In the genomic region with DNA sequence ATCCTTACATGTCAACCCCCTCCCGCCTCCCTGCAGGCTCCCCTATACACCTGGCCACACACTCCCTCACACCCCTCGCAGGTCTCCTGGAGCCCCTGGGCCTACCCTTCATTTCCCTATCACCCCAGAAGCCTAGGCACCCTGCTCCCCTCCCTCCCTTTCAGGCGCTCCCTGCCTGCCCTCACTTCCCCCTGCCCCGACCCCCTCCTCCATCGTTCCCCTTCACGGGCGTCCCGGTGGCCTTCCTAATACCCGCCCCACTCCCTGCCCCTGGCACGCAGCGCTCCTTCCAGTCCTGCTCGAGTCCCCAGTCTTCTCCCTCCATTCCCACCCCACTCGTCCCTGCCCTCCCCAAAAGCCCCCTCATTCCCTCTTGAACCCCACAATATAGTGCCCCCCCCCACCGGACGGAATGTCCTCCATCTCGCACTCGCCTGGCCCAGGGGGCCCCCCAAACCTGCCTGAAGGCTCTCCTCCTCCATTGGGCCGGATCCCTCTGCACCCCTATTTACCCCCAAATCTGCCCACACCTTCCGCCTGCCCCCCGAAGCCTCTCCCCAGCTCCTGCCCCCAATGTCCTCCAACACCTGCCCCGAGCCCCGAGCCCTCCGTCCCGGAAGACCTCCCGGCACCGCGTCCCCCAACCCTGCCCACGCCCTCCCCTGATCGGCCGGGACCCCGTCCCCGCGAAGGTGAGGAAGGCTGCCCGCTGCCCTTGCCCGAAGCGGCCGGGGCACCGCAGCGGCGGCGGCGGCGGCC, we compare ENCODE assay signal across 8 cellular contexts. TPM values are rescaled to one million over a fixed set of nuclear protein-coding genes. Genes with fewer than 3 reads are reported as not detected.
DNase-seq lines count a peak whose midpoint lies in the region; ATAC-seq, FAIRE-seq and TF ChIP-seq lines count a peak whose summit lies in the region.

No MANE protein-coding gene starts in this region.

- TF ChIP-seq POLR2A in endothelial cell of umbilical vein (IDR thresholded peaks at IDR 0.05; ENCODE audit: low read depth, low read length): no peak

- BruUV-seq in Caco-2 (replicated peaks; lab: Mats Ljungman, UMichigan) (no TSS peak), endothelial cell of umbilical vein (replicated peaks; lab: Mats Ljungman, UMichigan) (no TSS peak)

- H3K27me3 ChIP-seq in Caco-2 (replicated peaks; ENCODE audit: control insufficient read depth, insufficient read depth, low read length) (no peaks in the 10 kb centered on the region), endothelial cell of umbilical vein (ENCODE audit: control insufficient read depth in 2 of 2, insufficient read depth in 2 of 2, low read length in 2 of 2) (peaks cover 0 to 4% of the 10 kb centered on the region in 2 experiments), neural progenitor cell (peaks cover 17% of the 10 kb centered on the region)

- no peaks in the 10 kb centered on the region for H3K36me3 Mint-ChIP-seq in Caco-2 (ENCODE audit: insufficient read depth, unreplicated experiment)
- H3K36me3 Mint-ChIP-seq in WTC11: no peaks in the 10 kb centered on the region
- no peaks in the 10 kb centered on the region for H3K36me3 Mint-ChIP-seq in neural progenitor cell

- ATAC-seq in HG02759 (IDR thresholded peaks at IDR 0.05; ENCODE audit: unreplicated experiment) (peak; percentile 10), WTC11 (0 out of 2 replicates have a peak, but pooled peaks have one; percentile 1)

- no peaks in the 10 kb centered on the region for H4K20me1 ChIP-seq in endothelial cell of umbilical vein (replicated peaks; ENCODE audit: control insufficient read depth, extremely low read depth, insufficient read depth, low read length)
- peaks cover 52% of the 10 kb centered on the region for H4K20me1 ChIP-seq in neural progenitor cell (ENCODE audit: low read depth)

- no peaks in the 10 kb centered on the region for H3K9me1 ChIP-seq in endothelial cell of umbilical vein (replicated peaks; ENCODE audit: control insufficient read depth, extremely low read depth, insufficient read depth, low read length)

- H2AFZ ChIP-seq in endothelial cell of umbilical vein (ENCODE audit: low read depth, low read length) (peak overlapping the region; percentile 45), neural progenitor cell (replicated peaks) (peak overlapping the region; percentile 87)

- H3K4me3 ChIP-seq in Caco-2 (ENCODE audit: low read depth, low read length): peak overlapping the region; percentile 97
- peak overlapping the region; percentile 16 to 95 (median 57) for H3K4me3 ChIP-seq in endothelial cell of umbilical vein (replicated peaks in 1 of 3; ENCODE audit: insufficient read depth in 1 of 3, low read depth in 1 of 3, low read length in 3 of 3)
- peak overlapping the region; percentile 100 for H3K4me3 ChIP-seq in neural progenitor cell

- dilution Hi-C loops in endothelial cell of umbilical vein (cut with MboI; ENCODE audit: extremely low pct_ligation_motif_present, low sequenced_read_pairs): no loop called here

- FAIRE-seq in endothelial cell of umbilical vein (lab: Jason Lieb, UNC): no peak

- H3K36me3 ChIP-seq in Caco-2 (ENCODE audit: control insufficient read depth, insufficient read depth, low read length) (no peaks in the 10 kb centered on the region), endothelial cell of umbilical vein (ENCODE audit: control insufficient read depth in 2 of 2, extremely low read depth in 1 of 2, insufficient read depth in 2 of 2, low read length in 2 of 2) (no peaks in the 10 kb centered on the region), neural progenitor cell (no peaks in the 10 kb centered on the region)

- H3K9me3 ChIP-seq in Caco-2: no peaks in the 10 kb centered on the region
- no peaks in the 10 kb centered on the region for H3K9me3 ChIP-seq in endothelial cell of umbilical vein (replicated peaks; ENCODE audit: control insufficient read depth, insufficient read depth, low read length)
- no peaks in the 10 kb centered on the region for H3K9me3 ChIP-seq in neural progenitor cell (ENCODE audit: low read depth)

- intact Hi-C loops in Caco-2 (cut with micrococcal nuclease; ENCODE audit: unreplicated experiment) (no loop called here), endothelial cell of umbilical vein (cut with micrococcal nuclease) (loop anchor here (1.0 to 2.0 kb wide), 2 partner anchors 72 to 81 kb away; no protein-coding TSS in a partner anchor)

- H3K4me1 Mint-ChIP-seq in Caco-2 (ENCODE audit: low read depth, unreplicated experiment): peaks cover 25% of the 10 kb centered on the region
- peaks cover 49% of the 10 kb centered on the region for H3K4me1 Mint-ChIP-seq in WTC11
- peaks cover 25% of the 10 kb centered on the region for H3K4me1 Mint-ChIP-seq in neural progenitor cell

- H3F3A ChIP-seq in neural progenitor cell (ENCODE audit: low read depth): peaks cover 24% of the 10 kb centered on the region

- no peaks in the 10 kb centered on the region; the same call in 1 of the 2 replicates for H3K4me1 ChIP-seq in Caco-2
- peaks cover 2% of the 10 kb centered on the region for H3K4me1 ChIP-seq in endothelial cell of umbilical vein (ENCODE audit: control insufficient read depth, extremely low read depth, insufficient read depth, low read length)
- H3K4me1 ChIP-seq in neural progenitor cell: peaks cover 34% of the 10 kb centered on the region

- no peaks in the 10 kb centered on the region for H3K27me3 Mint-ChIP-seq in Caco-2 (ENCODE audit: insufficient read depth, unreplicated experiment)
- H3K27me3 Mint-ChIP-seq in WTC11 (ENCODE audit: low read depth): no peaks in the 10 kb centered on the region; the same call in 1 of the 2 replicates
- peaks cover 4% of the 10 kb centered on the region for H3K27me3 Mint-ChIP-seq in neural progenitor cell (ENCODE audit: insufficient read depth, low read depth)

- no peak overlapping the region for H3K27ac Mint-ChIP-seq in Caco-2 (ENCODE audit: unreplicated experiment)
- no peak overlapping the region for H3K27ac Mint-ChIP-seq in WTC11
- H3K27ac Mint-ChIP-seq in neural progenitor cell: no peak overlapping the region

- TF ChIP-seq CTCF in Caco-2 (IDR thresholded peaks at IDR 0.05; ENCODE audit: insufficient read depth in 1 of 2, low read depth in 1 of 2, low read length in 1 of 2, severe bottlenecking in 1 of 2, unreplicated experiment in 1 of 2) (no peak), WTC11 (IDR thresholded peaks at IDR 0.05) (no peak), endothelial cell of umbilical vein (IDR thresholded peaks at IDR 0.05; ENCODE audit: extremely low read depth in 1 of 2, insufficient read depth in 1 of 2, low read depth in 1 of 2, low read length in 2 of 2) (no peak), neural progenitor cell (IDR thresholded peaks at IDR 0.05) (no peak)

- no peaks in the 10 kb centered on the region for H3K9me3 Mint-ChIP-seq in Caco-2 (ENCODE audit: unreplicated experiment)
- H3K9me3 Mint-ChIP-seq in WTC11: no peaks in the 10 kb centered on the region
- H3K9me3 Mint-ChIP-seq in neural progenitor cell: no peaks in the 10 kb centered on the region

- H3K9ac ChIP-seq in endothelial cell of umbilical vein (replicated peaks; ENCODE audit: extremely low read depth, insufficient read depth, low read length) (peak overlapping the region; percentile 61), neural progenitor cell (peak overlapping the region; percentile 55)

- H3K4me2 ChIP-seq in endothelial cell of umbilical vein (ENCODE audit: insufficient read depth, low read length) (peak overlapping the region; percentile 60), neural progenitor cell (peak overlapping the region; percentile 96)

- POLR2A ChIA-PET in Caco-2 (lab: Charles Lee): no interaction called here
- POLR2A ChIA-PET in WTC11 (lab: Charles Lee): no interaction called here
- POLR2A ChIA-PET in endothelial cell of umbilical vein (lab: Charles Lee): no interaction called here

- H3K4me3 Mint-ChIP-seq in Caco-2 (ENCODE audit: unreplicated experiment) (peak overlapping the region; percentile 58), WTC11 (peak overlapping the region; percentile 77), neural progenitor cell (peak overlapping the region; percentile 92)

- H3K27ac ChIP-seq in endothelial cell of umbilical vein (ENCODE audit: insufficient read depth, low read depth, low read length): no peak overlapping the region
- no peak overlapping the region for H3K27ac ChIP-seq in neural progenitor cell

- CTCF ChIA-PET in Caco-2 (lab: Charles Lee): no interaction called here
- CTCF ChIA-PET in WTC11 (lab: Charles Lee): no interaction called here
- CTCF ChIA-PET in endothelial cell of umbilical vein (lab: Charles Lee): no interaction called here

- no peaks in the 10 kb centered on the region for H3K79me2 ChIP-seq in endothelial cell of umbilical vein (ENCODE audit: control insufficient read depth, insufficient read depth, low read length)
- peaks cover 54% of the 10 kb centered on the region for H3K79me2 ChIP-seq in neural progenitor cell (ENCODE audit: low read depth)

- DNase-seq in Caco-2 (peak in 1 of 2 experiments; percentile 15), WTC11 (ENCODE audit: low spot score) (peak; percentile 23), endothelial cell of umbilical vein (ENCODE audit: low read depth, low spot score) (no peak), neural progenitor cell (ENCODE audit: low spot score) (peak; percentile 49), DMS114 treated with DMSO at 0.1 percent for 48 hours (lab: John Stamatoyannopoulos, UW; ENCODE audit: unreplicated experiment) (no peak), NCI-H2227 (lab: John Stamatoyannopoulos, UW; ENCODE audit: unreplicated experiment) (no peak), SIG-M5 treated with dmso at 0.1 percent for 504 hours (lab: John Stamatoyannopoulos, UW; ENCODE audit: unreplicated experiment) (no peak)

TF ChIP-seq in endothelial cell of umbilical vein, 7 proteins besides CTCF, POLR2A, EP300 and RAD21:
- TF ChIP-seq POLR2AphosphoS5 (IDR thresholded peaks at IDR 0.05; ENCODE audit: insufficient read depth, low read depth, low read length): no peak
- TF ChIP-seq, protein P1, sequence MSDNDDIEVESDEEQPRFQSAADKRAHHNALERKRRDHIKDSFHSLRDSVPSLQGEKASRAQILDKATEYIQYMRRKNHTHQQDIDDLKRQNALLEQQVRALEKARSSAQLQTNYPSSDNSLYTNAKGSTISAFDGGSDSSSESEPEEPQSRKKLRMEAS (IDR thresholded peaks at IDR 0.05; ENCODE audit: insufficient read depth, insufficient read length): no peak
- no peak for TF ChIP-seq JUN (IDR thresholded peaks at IDR 0.05; ENCODE audit: borderline replicate concordance, insufficient read depth, insufficient read length, low read depth)

RNA-seq across cellular contexts. Expression of gene STRBP, which starts 0.7 kb away (rescaled TPM):
- total RNA-seq in Caco-2 (2022) (41.2 and 43.5 TPM in 2 replicates), WTC11 (2021) (90.9 to 102 TPM (median 96.3 TPM) in 3 replicates), endothelial cell of umbilical vein (14.8 and 15.4 TPM in 2 replicates), neural progenitor cell (ENCODE audit: low replicate concordance) (70.9 and 99.4 TPM in 2 replicates)
- polyA plus RNA-seq in endothelial cell of umbilical vein: 3.3 and 7.7 TPM in 2 replicates
- 6.0 and 7.3 TPM in 2 replicates for polyA plus RNA-seq in endothelial cell of umbilical vein (2011; cell fraction: cytosol; rRNA removed)
- 8.4 and 9.3 TPM in 2 replicates for polyA plus RNA-seq in endothelial cell of umbilical vein (2011; cell fraction: nucleus; rRNA removed)
- polyA plus RNA-seq in endothelial cell of umbilical vein (2012): 9.6 and 9.9 TPM in 2 replicates
- 7.4 and 11.2 TPM in 2 replicates for polyA minus RNA-seq in endothelial cell of umbilical vein
- 22.2 TPM for polyA minus RNA-seq in endothelial cell of umbilical vein (2011; cell fraction: cytosol; rRNA and poly(A)+ RNA removed)
- polyA minus RNA-seq in endothelial cell of umbilical vein (2011; cell fraction: nucleus; rRNA and poly(A)+ RNA removed): 12.1 and 15.3 TPM in 2 replicates

Comparison
In these comparisons a context has a peak if more than half of its experiments do, and no peak if none do; other contexts are left out.
1. DNase-seq: peak in WTC11 (single experiment) and neural progenitor cell (single experiment); none in endothelial cell of umbilical vein (single experiment), DMS114 treated with DMSO at 0.1 percent for 48 hours (single experiment), NCI-H2227 (single experiment) and SIG-M5 treated with dmso at 0.1 percent for 504 hours (single experiment).
2. Peak in every context shown above with its lines, with median percentiles within 50 percentile points of each other: H3K4me3 ChIP-seq and H3K4me3 Mint-ChIP-seq.